8 cellular contexts compared by ENCODE assay signal in the genomic region with DNA sequence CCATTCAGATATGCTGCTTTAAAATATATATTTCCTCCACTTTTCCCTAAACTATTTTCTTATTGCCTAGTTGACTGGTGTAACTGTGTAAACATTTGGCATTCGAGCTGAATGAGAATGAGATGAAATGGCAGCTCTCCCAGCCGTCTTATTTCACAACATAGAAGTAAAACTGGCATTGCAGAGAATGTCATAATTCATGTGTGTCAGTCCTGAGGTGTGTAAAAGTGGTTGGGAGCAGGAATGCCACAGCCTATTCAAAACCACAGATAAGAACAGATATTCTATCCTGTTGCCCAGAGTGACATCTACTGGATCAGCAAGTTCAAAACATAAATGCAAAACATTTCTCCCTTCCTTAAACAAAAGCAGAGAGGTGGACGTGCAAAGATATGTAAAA.
A peak's percentile ranks its signal among the peaks of the same experiment; 100 is the strongest.
DNase-seq lines count a peak whose midpoint lies in the region; ATAC-seq, FAIRE-seq and TF ChIP-seq lines count a peak whose summit lies in the region.

No MANE protein-coding gene starts in this region.

- TF ChIP-seq CTCF in omental fat pad (IDR thresholded peaks at IDR 0.05) = no peak
- no peak for TF ChIP-seq CTCF in mesothelial cell of epicardium (IDR thresholded peaks at IDR 0.05; ENCODE audit: unreplicated experiment)
- no peak for TF ChIP-seq CTCF in GM20000 (IDR thresholded peaks at IDR 0.05; ENCODE audit: extremely low read depth, missing control alignments)

- H3K4me3 Mint-ChIP-seq in mesothelial cell of epicardium = no peak overlapping the region

- DNase-seq in GM03348 (ENCODE audit: low spot score) (peak; percentile 46), NCI-H345 treated with DMSO at 0.1 percent for 48 hours (lab: John Stamatoyannopoulos, UW; ENCODE audit: unreplicated experiment) (peak; percentile 13), dedifferentiated amniotic fluid mesenchymal stem cell (ENCODE audit: extremely low spot score) (peak; percentile 92), omental fat pad (ENCODE audit: low spot score) (no peak), mesothelial cell of epicardium (ENCODE audit: low spot score in 2 of 2, unreplicated experiment in 2 of 2) (no peak), GM12892 (ENCODE audit: insufficient read length) (no peak), GM20000 (ENCODE audit: low spot score) (no peak)
- no peak for DNase-seq in activated CD4-positive, alpha-beta T cell treated with anti-CD3 and anti-CD28 coated beads, Interleukin-2, amount 50 U/mL, for 4 hours

- no peak overlapping the region for H3K27ac Mint-ChIP-seq in mesothelial cell of epicardium

- peaks cover 13% of the 10 kb centered on the region for H3K4me1 Mint-ChIP-seq in mesothelial cell of epicardium

- FAIRE-seq in GM12892 (lab: Jason Lieb, UNC) = no peak

- H3K9me3 Mint-ChIP-seq in mesothelial cell of epicardium = no peaks in the 10 kb centered on the region

- no peak for TF ChIP-seq POLR2A in GM12892 (IDR thresholded peaks at IDR 0.05; ENCODE audit: low read depth, low read length)

- ATAC-seq in omental fat pad (ENCODE audit: low FRiP score) = peak; percentile 81

- H3K36me3 Mint-ChIP-seq in mesothelial cell of epicardium = no peaks in the 10 kb centered on the region

- peaks cover 10% of the 10 kb centered on the region for H3K27me3 Mint-ChIP-seq in mesothelial cell of epicardium (ENCODE audit: low read depth)

Comparison
In these comparisons a context has a peak if more than half of its experiments do, and no peak if none do; other contexts are left out.
1. DNase-seq: peak in GM03348 (single experiment), NCI-H345 treated with DMSO at 0.1 percent for 48 hours (single experiment) and dedifferentiated amniotic fluid mesenchymal stem cell (single experiment); none in omental fat pad (single experiment), mesothelial cell of epicardium (0 of 2), activated CD4-positive, alpha-beta T cell treated with anti-CD3 and anti-CD28 coated beads, Interleukin-2, amount 50 U/mL, for 4 hours (0 of 2), GM12892 (single experiment) and GM20000 (single experiment).